7 cellular contexts compared by ENCODE assay signal in genomic region chr2:131034122-131035051, GRCh38. TPM values are rescaled to one million over a fixed set of nuclear protein-coding genes. Genes with fewer than 3 reads are reported as not detected.
DNase-seq lines count a peak whose midpoint lies in the region; ATAC-seq and TF ChIP-seq lines count a peak whose summit lies in the region.

No MANE protein-coding gene starts in this region.

- BruUV-seq in Calu3 (replicated peaks; lab: Mats Ljungman, UMichigan) = no TSS peak

- no peaks in the 10 kb centered on the region for H3K9me3 ChIP-seq in HUES48 (ENCODE audit: control insufficient read depth, insufficient read depth, low read length)
- H3K9me3 ChIP-seq in iPS-18a (ENCODE audit: control insufficient read depth, low read depth, low read length) = no peaks in the 10 kb centered on the region

- TF ChIP-seq CTCF in Calu3 (IDR thresholded peaks at IDR 0.05; ENCODE audit: unreplicated experiment) = no peak

- H3K36me3 ChIP-seq in HUES48 (ENCODE audit: control insufficient read depth, insufficient read depth, low read length) (no peaks in the 10 kb centered on the region), iPS-18a (ENCODE audit: control insufficient read depth, low read depth, low read length) (no peaks in the 10 kb centered on the region)

- H3K9me3 Mint-ChIP-seq in Calu3 (ENCODE audit: low read depth, unreplicated experiment) = no peaks in the 10 kb centered on the region

- intact Hi-C loops in Calu3 (cut with micrococcal nuclease; ENCODE audit: unreplicated experiment) = no loop called here

- H3K4me3 Mint-ChIP-seq in Calu3 (ENCODE audit: low read depth, unreplicated experiment) = no peak overlapping the region

- H3K27ac ChIP-seq in HUES48 (ENCODE audit: low read depth, low read length) = no peak overlapping the region
- H3K27ac ChIP-seq in iPS-18a (ENCODE audit: low read length) = no peak overlapping the region

- H3K9ac ChIP-seq in HUES48 (ENCODE audit: low read depth, low read length) (no peak overlapping the region), iPS-18a (ENCODE audit: low read length) (no peak overlapping the region)

- CTCF ChIA-PET in Calu3 (lab: Charles Lee) = no interaction called here

- peak overlapping the region; percentile 63 for H3K4me3 ChIP-seq in HUES48 (ENCODE audit: low read depth, low read length)
- H3K4me3 ChIP-seq in iPS-18a (ENCODE audit: low read length) = peak overlapping the region; percentile 57

- H3K27me3 ChIP-seq in HUES48 (ENCODE audit: control insufficient read depth, insufficient read depth, low read length) (peaks cover 36% of the 10 kb centered on the region), iPS-18a (ENCODE audit: control insufficient read depth, insufficient read depth, low read length) (peaks cover 33% of the 10 kb centered on the region)

- ATAC-seq in GM21526 (IDR thresholded peaks at IDR 0.05; ENCODE audit: low FRiP score, unreplicated experiment) = no peak
- no peak for ATAC-seq in GM18909 (IDR thresholded peaks at IDR 0.05; ENCODE audit: poor library complexity, unreplicated experiment)

- H3K36me3 Mint-ChIP-seq in Calu3 (ENCODE audit: insufficient read depth, unreplicated experiment) = peaks cover 5% of the 10 kb centered on the region

- no peaks in the 10 kb centered on the region for H3K4me1 Mint-ChIP-seq in Calu3 (ENCODE audit: low read depth, unreplicated experiment)

- peaks cover 10% of the 10 kb centered on the region; the same call in 1 of the 2 replicates for H3K4me1 ChIP-seq in HUES48 (ENCODE audit: control insufficient read depth, insufficient read depth, low read length)
- no peaks in the 10 kb centered on the region for H3K4me1 ChIP-seq in iPS-18a (ENCODE audit: control insufficient read depth, low read depth, low read length)

- peak; percentile 45 for DNase-seq in activated naive CD4-positive, alpha-beta T cell treated with anti-CD3 and anti-CD28 coated beads, Interleukin-2, amount 50 U/mL, for 16 hours
- peak; percentile 46 for DNase-seq in stimulated activated CD4-positive, alpha-beta T cell treated with anti-CD3 and anti-CD28 coated beads, Interleukin-4, amount 100 ng/mL, for 1 hour
- DNase-seq in Calu3 = no peak

- H3K27ac Mint-ChIP-seq in Calu3 (ENCODE audit: unreplicated experiment) = no peak overlapping the region

- no peaks in the 10 kb centered on the region for H3K27me3 Mint-ChIP-seq in Calu3 (ENCODE audit: unreplicated experiment)

RNA-seq across cellular contexts. Expression of gene FAM168B, which starts 58.9 kb away (rescaled TPM):
- 89.7 and 111 TPM in 2 replicates for total RNA-seq in Calu3 (2022)
